ENCODE assay signal across 8 cellular contexts in genomic region chr1:31483012-31483946, GRCh38.
DNase-seq lines count a peak whose midpoint lies in the region; ATAC-seq, FAIRE-seq and TF ChIP-seq lines count a peak whose summit lies in the region.

No MANE protein-coding gene starts in this region.

- CTCF ChIA-PET in activated B cell treated with CpG ODN at 0.5 μM for 24 hours (lab: Charles Lee): interaction anchor here (0.6 kb wide), 1 partner anchor 474 kb away, joined by 3 read pairs; no protein-coding TSS in a partner anchor

- no peak for TF ChIP-seq CTCF in activated B cell treated with CpG ODN at 0.5 μM for 24 hours (IDR thresholded peaks at IDR 0.05)

- peak overlapping the region; percentile 87 for H3K27ac Mint-ChIP-seq in activated B cell treated with CpG ODN at 0.5 μM for 24 hours

- no peak overlapping the region for H3K4me3 Mint-ChIP-seq in activated B cell treated with CpG ODN at 0.5 μM for 24 hours

- peaks cover 8% of the 10 kb centered on the region for H3K9me3 Mint-ChIP-seq in activated B cell treated with CpG ODN at 0.5 μM for 24 hours

- peak; percentile 84 for ATAC-seq in activated B cell treated with CpG ODN at 0.5 μM for 24 hours (ENCODE audit: low read depth)
- ATAC-seq in left colon: peak; percentile 85
- no peak for ATAC-seq in HG03039 (IDR thresholded peaks at IDR 0.05; ENCODE audit: unreplicated experiment)

- H3K27me3 Mint-ChIP-seq in activated B cell treated with CpG ODN at 0.5 μM for 24 hours: peaks cover 3% of the 10 kb centered on the region

- H3K36me3 Mint-ChIP-seq in activated B cell treated with CpG ODN at 0.5 μM for 24 hours (ENCODE audit: low read depth): no peaks in the 10 kb centered on the region

- no peak for FAIRE-seq in HTR-8/SVneo (lab: Jason Lieb, UNC)

- intact Hi-C loops in activated B cell treated with CpG ODN at 0.5 μM for 24 hours (cut with micrococcal nuclease) (no loop called here), left colon (cut with DNase I, micrococcal nuclease) (no loop called here)

- POLR2A ChIA-PET in activated B cell treated with CpG ODN at 0.5 μM for 24 hours (lab: Charles Lee): no interaction called here

- DNase-seq in NCI-H1417 (lab: John Stamatoyannopoulos, UW) (peak in 2 of 3 experiments; percentile 43 to 70), NCI-H1417 treated with DMSO at 0.1 percent for 48 hours (lab: John Stamatoyannopoulos, UW) (no peak), HTR-8/SVneo (ENCODE audit: insufficient read length, low spot score) (peak; percentile 11), activated B cell treated with CpG ODN at 0.5 μM for 24 hours (no peak), left colon (peak; percentile 50 to 56), iPS-NIHi7 (ENCODE audit: extremely low spot score) (no peak)
- DNase-seq in activated naive CD4-positive, alpha-beta T cell (lab: John Stamatoyannopoulos, UW): no peak

- H3K4me1 Mint-ChIP-seq in activated B cell treated with CpG ODN at 0.5 μM for 24 hours: peaks cover 12% of the 10 kb centered on the region

Comparison
In these comparisons a context has a peak if more than half of its experiments do, and no peak if none do; other contexts are left out.
1. DNase-seq: peak in NCI-H1417 (2 of 3), HTR-8/SVneo (single experiment) and left colon (2 of 2); none in NCI-H1417 treated with DMSO at 0.1 percent for 48 hours (single experiment), activated B cell treated with CpG ODN at 0.5 μM for 24 hours (single experiment), iPS-NIHi7 (single experiment) and activated naive CD4-positive, alpha-beta T cell (0 of 4).